In genomic region chr22:45238431-45239377, GRCh38 we compare ENCODE assay signal across 14 cellular contexts. TPM values are rescaled to one million over a fixed set of nuclear protein-coding genes. Genes with fewer than 3 reads are reported as not detected.
DNase-seq lines count a peak whose midpoint lies in the region; ATAC-seq, FAIRE-seq and TF ChIP-seq lines count a peak whose summit lies in the region.
"Had no signal": no experiment of that assay in that cellular context is flagged by ENCODE, and none has a peak within 500 bp of the region (broad histone marks: within the 10 kb centered on the region; RNA-seq: fewer than 3 reads in every experiment).

No MANE protein-coding gene starts in this region.

- no peak for TF ChIP-seq POLR2A in GM12891 (IDR thresholded peaks at IDR 0.05; ENCODE audit: low read depth, low read length)

- DNase-seq in GM12891 (ENCODE audit: insufficient read length, low spot score) (no peak), naive B cell (no peak), occipital lobe (lab: John Stamatoyannopoulos, UW) (no peak), cerebellum (ENCODE audit: low spot score) (no peak)
- no peak for DNase-seq in activated T-helper 1 cell treated with anti-CD3 and anti-CD28 coated beads, Interleukin-12 subunit alpha, Interleukin-12 subunit beta, Interleukin-2, Interleukin-4 antibody, amounts not matched to agents 30 ng/mL and 10 ng/mL and 1 ng/mL, durations not matched to agents 14 hours and 24 hours and 36 hours (ENCODE audit: low spot score)
- DNase-seq: activated CD8-positive, alpha-beta memory T cell treated with anti-CD3 and anti-CD28 coated beads, Interleukin-2, amount 50 U/mL, for 4 hours; NCI-H446 treated with DMSO at 0.1 percent for 48 hours had no signal

- no peak for TF ChIP-seq CTCF in C4-2B (conservative IDR thresholded peaks at IDR 0.05)

- H3K36me3 Mint-ChIP-seq in activated T-helper 1 cell treated with anti-CD3 and anti-CD28 coated beads, Interleukin-12 subunit alpha, Interleukin-12 subunit beta, Interleukin-2, Interleukin-4 antibody, amounts not matched to agents 30 ng/mL and 10 ng/mL and 1 ng/mL, durations not matched to agents 14 hours and 24 hours and 36 hours (ENCODE audit: low read depth): peaks cover 5% of the 10 kb centered on the region
- H3K36me3 Mint-ChIP-seq in naive B cell: no peaks in the 10 kb centered on the region

- ATAC-seq in naive B cell (ENCODE audit: low read depth in 2 of 2) (no peak), HG02885 (IDR thresholded peaks at IDR 0.05; ENCODE audit: poor library complexity, unreplicated experiment) (no peak), GM19351 (IDR thresholded peaks at IDR 0.05; ENCODE audit: unreplicated experiment) (no peak)
- ATAC-seq: sciatic nerve had no signal

- peak overlapping the region; percentile 93 for H3K4me3 Mint-ChIP-seq in activated T-helper 1 cell treated with anti-CD3 and anti-CD28 coated beads, Interleukin-12 subunit alpha, Interleukin-12 subunit beta, Interleukin-2, Interleukin-4 antibody, amounts not matched to agents 30 ng/mL and 10 ng/mL and 1 ng/mL, durations not matched to agents 14 hours and 24 hours and 36 hours
- peak overlapping the region; percentile 86 to 98 (median 94) for H3K4me3 Mint-ChIP-seq in naive B cell

- H3K9me3 Mint-ChIP-seq in activated T-helper 1 cell treated with anti-CD3 and anti-CD28 coated beads, Interleukin-12 subunit alpha, Interleukin-12 subunit beta, Interleukin-2, Interleukin-4 antibody, amounts not matched to agents 30 ng/mL and 10 ng/mL and 1 ng/mL, durations not matched to agents 14 hours and 24 hours and 36 hours: no peaks in the 10 kb centered on the region
- H3K9me3 Mint-ChIP-seq in naive B cell: no peaks in the 10 kb centered on the region

- H3K27ac ChIP-seq in C4-2B: peak overlapping the region; percentile 89
- H3K27ac ChIP-seq: SK-N-MC had no signal

- no peaks in the 10 kb centered on the region for H3K27me3 Mint-ChIP-seq in activated T-helper 1 cell treated with anti-CD3 and anti-CD28 coated beads, Interleukin-12 subunit alpha, Interleukin-12 subunit beta, Interleukin-2, Interleukin-4 antibody, amounts not matched to agents 30 ng/mL and 10 ng/mL and 1 ng/mL, durations not matched to agents 14 hours and 24 hours and 36 hours (ENCODE audit: insufficient read depth)
- no peaks in the 10 kb centered on the region for H3K27me3 Mint-ChIP-seq in naive B cell

- peaks cover 8% of the 10 kb centered on the region for H3K4me1 Mint-ChIP-seq in activated T-helper 1 cell treated with anti-CD3 and anti-CD28 coated beads, Interleukin-12 subunit alpha, Interleukin-12 subunit beta, Interleukin-2, Interleukin-4 antibody, amounts not matched to agents 30 ng/mL and 10 ng/mL and 1 ng/mL, durations not matched to agents 14 hours and 24 hours and 36 hours (ENCODE audit: low read depth)
- H3K4me1 Mint-ChIP-seq in naive B cell: peaks cover 50 to 78% (median 70%) of the 10 kb centered on the region in 3 donors

- no peak overlapping the region for H3K27ac Mint-ChIP-seq in activated T-helper 1 cell treated with anti-CD3 and anti-CD28 coated beads, Interleukin-12 subunit alpha, Interleukin-12 subunit beta, Interleukin-2, Interleukin-4 antibody, amounts not matched to agents 30 ng/mL and 10 ng/mL and 1 ng/mL, durations not matched to agents 14 hours and 24 hours and 36 hours
- peak overlapping the region in 2 of 6 donors; percentile 33 to 56 for H3K27ac Mint-ChIP-seq in naive B cell

- peak; percentile 76 for FAIRE-seq in GM12891 (lab: Jason Lieb, UNC)

- intact Hi-C loops in activated T-helper 1 cell treated with anti-CD3 and anti-CD28 coated beads, Interleukin-12 subunit alpha, Interleukin-12 subunit beta, Interleukin-2, Interleukin-4 antibody, amounts not matched to agents 30 ng/mL and 10 ng/mL and 1 ng/mL, durations not matched to agents 14 hours and 24 hours and 36 hours (cut with micrococcal nuclease): no loop called here

TF ChIP-seq in GM12891, 5 proteins besides CTCF, POLR2A, EP300 and RAD21:
- TF ChIP-seq SPI1 (IDR thresholded peaks at IDR 0.05; ENCODE audit: low read depth, low read length): no peak
- TF ChIP-seq PAX5 (IDR thresholded peaks at IDR 0.05; ENCODE audit: insufficient read depth, low read length, severe bottlenecking): no peak
- TF ChIP-seq POLR2AphosphoS5 (IDR thresholded peaks at IDR 0.05; ENCODE audit: low read depth, low read length): no peak
- no peak for TF ChIP-seq POU2F2 (IDR thresholded peaks at IDR 0.05; ENCODE audit: low read depth, low read length)
- TF ChIP-seq TAF1 (IDR thresholded peaks at IDR 0.05; ENCODE audit: low read depth, low read length): no peak

RNA-seq across cellular contexts. Expression of gene KIAA0930, which starts 2.0 kb away (rescaled TPM):
- polyA plus RNA-seq in GM12891 (2012; ENCODE audit: low read depth, missing spikeins): 43.1 TPM
- total RNA-seq in activated T-helper 1 cell treated with anti-CD3 and anti-CD28 coated beads, Interleukin-12 subunit alpha, Interleukin-12 subunit beta, Interleukin-2, Interleukin-4 antibody, amounts not matched to agents 30 ng/mL and 10 ng/mL and 1 ng/mL, durations not matched to agents 14 hours and 24 hours and 36 hours: 45.5 and 48.7 TPM in 2 replicates
- 1 to 10 TPM; 2.8 to 5.7 (median 5.0) TPM for polyA plus RNA-seq in naive B cell (ENCODE audit: low read depth in 6 of 6)
- total RNA-seq in occipital lobe (61.0 TPM), cerebellum (37.0 TPM)

RNA-seq across cellular contexts. Expression of gene UPK3A, which starts 46.0 kb away (rescaled TPM):
- not detected for polyA plus RNA-seq in GM12891 (2012; ENCODE audit: low read depth, missing spikeins)
- total RNA-seq in activated T-helper 1 cell treated with anti-CD3 and anti-CD28 coated beads, Interleukin-12 subunit alpha, Interleukin-12 subunit beta, Interleukin-2, Interleukin-4 antibody, amounts not matched to agents 30 ng/mL and 10 ng/mL and 1 ng/mL, durations not matched to agents 14 hours and 24 hours and 36 hours: not detected in 2 replicates
- polyA plus RNA-seq in naive B cell (ENCODE audit: low read depth in 6 of 6): under 1 TPM in 2 of 6 donors, not detected in 4; 0.55 to 0.57 TPM
- not detected for total RNA-seq in occipital lobe
- total RNA-seq in cerebellum: not detected
- total RNA-seq: fibroblast of villous mesenchyme, sciatic nerve had no signal
- polyA plus RNA-seq: liver had no signal
